ENCODE assay signal across 1 cellular context in the genomic region with DNA sequence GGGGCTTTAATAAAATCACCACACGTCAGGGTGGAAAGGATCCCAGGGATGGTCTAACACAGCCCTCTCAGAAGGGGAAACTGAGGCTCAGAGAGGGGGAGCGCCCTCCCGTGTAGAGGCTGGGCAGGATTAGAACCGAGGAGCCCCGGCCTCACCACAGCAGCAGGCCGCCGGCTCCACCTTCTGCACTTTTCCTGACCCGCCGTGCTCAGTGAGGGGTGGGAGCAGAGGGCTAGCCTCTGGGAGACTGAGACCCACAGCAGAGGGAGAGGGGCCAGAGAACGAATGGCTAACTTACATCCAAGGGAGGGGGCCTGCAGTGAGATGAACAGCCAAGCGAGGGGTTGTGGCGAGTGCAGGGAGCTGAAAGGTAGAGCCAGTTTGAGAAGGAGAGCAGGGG.
TF ChIP-seq lines count a peak whose summit lies in the region.

No MANE protein-coding gene starts in this region.

TF ChIP-seq in GM23338, 12 proteins besides CTCF, POLR2A, EP300 and RAD21 (continued from another document):
- TF ChIP-seq, protein P1, sequence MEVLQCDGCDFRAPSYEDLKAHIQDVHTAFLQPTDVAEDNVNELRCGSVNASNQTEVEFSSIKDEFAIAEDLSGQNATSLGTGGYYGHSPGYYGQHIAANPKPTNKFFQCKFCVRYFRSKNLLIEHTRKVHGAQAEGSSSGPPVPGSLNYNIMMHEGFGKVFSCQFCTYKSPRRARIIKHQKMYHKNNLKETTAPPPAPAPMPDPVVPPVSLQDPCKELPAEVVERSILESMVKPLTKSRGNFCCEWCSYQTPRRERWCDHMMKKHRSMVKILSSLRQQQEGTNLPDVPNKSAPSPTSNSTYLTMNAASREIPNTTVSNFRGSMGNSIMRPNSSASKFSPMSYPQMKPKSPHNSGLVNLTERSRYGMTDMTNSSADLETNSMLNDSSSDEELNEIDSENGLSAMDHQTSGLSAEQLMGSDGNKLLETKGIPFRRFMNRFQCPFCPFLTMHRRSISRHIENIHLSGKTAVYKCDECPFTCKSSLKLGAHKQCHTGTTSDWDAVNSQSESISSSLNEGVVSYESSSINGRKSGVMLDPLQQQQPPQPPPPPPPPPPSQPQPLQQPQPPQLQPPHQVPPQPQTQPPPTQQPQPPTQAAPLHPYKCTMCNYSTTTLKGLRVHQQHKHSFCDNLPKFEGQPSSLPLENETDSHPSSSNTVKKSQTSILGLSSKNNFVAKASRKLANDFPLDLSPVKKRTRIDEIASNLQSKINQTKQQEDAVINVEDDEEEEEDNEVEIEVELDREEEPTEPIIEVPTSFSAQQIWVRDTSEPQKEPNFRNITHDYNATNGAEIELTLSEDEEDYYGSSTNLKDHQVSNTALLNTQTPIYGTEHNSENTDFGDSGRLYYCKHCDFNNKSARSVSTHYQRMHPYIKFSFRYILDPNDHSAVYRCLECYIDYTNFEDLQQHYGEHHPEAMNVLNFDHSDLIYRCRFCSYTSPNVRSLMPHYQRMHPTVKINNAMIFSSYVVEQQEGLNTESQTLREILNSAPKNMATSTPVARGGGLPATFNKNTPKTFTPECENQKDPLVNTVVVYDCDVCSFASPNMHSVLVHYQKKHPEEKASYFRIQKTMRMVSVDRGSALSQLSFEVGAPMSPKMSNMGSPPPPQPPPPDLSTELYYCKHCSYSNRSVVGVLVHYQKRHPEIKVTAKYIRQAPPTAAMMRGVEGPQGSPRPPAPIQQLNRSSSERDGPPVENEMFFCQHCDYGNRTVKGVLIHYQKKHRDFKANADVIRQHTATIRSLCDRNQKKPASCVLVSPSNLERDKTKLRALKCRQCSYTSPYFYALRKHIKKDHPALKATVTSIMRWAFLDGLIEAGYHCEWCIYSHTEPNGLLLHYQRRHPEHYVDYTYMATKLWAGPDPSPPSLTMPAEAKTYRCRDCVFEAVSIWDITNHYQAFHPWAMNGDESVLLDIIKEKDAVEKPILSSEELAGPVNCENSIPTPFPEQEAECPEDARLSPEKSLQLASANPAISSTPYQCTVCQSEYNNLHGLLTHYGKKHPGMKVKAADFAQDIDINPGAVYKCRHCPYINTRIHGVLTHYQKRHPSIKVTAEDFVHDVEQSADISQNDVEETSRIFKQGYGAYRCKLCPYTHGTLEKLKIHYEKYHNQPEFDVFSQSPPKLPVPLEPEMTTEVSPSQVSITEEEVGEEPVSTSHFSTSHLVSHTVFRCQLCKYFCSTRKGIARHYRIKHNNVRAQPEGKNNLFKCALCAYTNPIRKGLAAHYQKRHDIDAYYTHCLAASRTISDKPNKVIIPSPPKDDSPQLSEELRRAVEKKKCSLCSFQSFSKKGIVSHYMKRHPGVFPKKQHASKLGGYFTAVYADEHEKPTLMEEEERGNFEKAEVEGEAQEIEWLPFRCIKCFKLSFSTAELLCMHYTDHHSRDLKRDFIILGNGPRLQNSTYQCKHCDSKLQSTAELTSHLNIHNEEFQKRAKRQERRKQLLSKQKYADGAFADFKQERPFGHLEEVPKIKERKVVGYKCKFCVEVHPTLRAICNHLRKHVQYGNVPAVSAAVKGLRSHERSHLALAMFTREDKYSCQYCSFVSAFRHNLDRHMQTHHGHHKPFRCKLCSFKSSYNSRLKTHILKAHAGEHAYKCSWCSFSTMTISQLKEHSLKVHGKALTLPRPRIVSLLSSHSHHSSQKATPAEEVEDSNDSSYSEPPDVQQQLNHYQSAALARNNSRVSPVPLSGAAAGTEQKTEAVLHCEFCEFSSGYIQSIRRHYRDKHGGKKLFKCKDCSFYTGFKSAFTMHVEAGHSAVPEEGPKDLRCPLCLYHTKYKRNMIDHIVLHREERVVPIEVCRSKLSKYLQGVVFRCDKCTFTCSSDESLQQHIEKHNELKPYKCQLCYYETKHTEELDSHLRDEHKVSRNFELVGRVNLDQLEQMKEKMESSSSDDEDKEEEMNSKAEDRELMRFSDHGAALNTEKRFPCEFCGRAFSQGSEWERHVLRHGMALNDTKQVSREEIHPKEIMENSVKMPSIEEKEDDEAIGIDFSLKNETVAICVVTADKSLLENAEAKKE (CRISPR knock-in tag; IDR thresholded peaks at IDR 0.05) = no peak
- TF ChIP-seq STAT1 (IDR thresholded peaks at IDR 0.05; ENCODE audit: unreplicated experiment) (no peak), EZH2 (IDR thresholded peaks at IDR 0.05; ENCODE audit: low read depth, unreplicated experiment) (no peak)
